In genomic region chr10:109902992-109903947, GRCh38 we compare ENCODE assay signal across 8 cellular contexts. TPM values are rescaled to one million over a fixed set of nuclear protein-coding genes. Genes with fewer than 3 reads are reported as not detected.
DNase-seq lines count a peak whose midpoint lies in the region; ATAC-seq, FAIRE-seq and TF ChIP-seq lines count a peak whose summit lies in the region.

No MANE protein-coding gene starts in this region.

- DNase-seq in DMS 273 (lab: John Stamatoyannopoulos, UW; ENCODE audit: unreplicated experiment) (peak; percentile 93), H54 (ENCODE audit: insufficient read length, low spot score) (peak; percentile 48), RKO (ENCODE audit: low spot score) (peak; percentile 29), left ventricle myocardium inferior (no peak), NCI-H2081 (lab: John Stamatoyannopoulos, UW) (no peak), NCI-H146 treated with DMSO at 0.1 percent for 48 hours (lab: John Stamatoyannopoulos, UW; ENCODE audit: unreplicated experiment) (no peak), left lobe of liver (ENCODE audit: low spot score) (no peak)
- DNase-seq in effector CD4-positive, alpha-beta T cell: no peak

- H3K4me1 ChIP-seq in left ventricle myocardium inferior: peaks cover 81% of the 10 kb centered on the region

- H3K36me3 ChIP-seq in left ventricle myocardium inferior: peaks cover 28% of the 10 kb centered on the region

- FAIRE-seq in H54 (lab: Jason Lieb, UNC): no peak

- peak overlapping the region; percentile 85 for H3K27ac ChIP-seq in left ventricle myocardium inferior (replicated peaks)

- no peak for TF ChIP-seq CTCF in left ventricle myocardium inferior (IDR thresholded peaks at IDR 0.05; ENCODE audit: borderline replicate concordance)

- no peaks in the 10 kb centered on the region for H3K9me3 ChIP-seq in left ventricle myocardium inferior (replicated peaks)

- H3K4me3 ChIP-seq in left ventricle myocardium inferior: peak overlapping the region; percentile 36

- TF ChIP-seq POLR2A in H54 (IDR thresholded peaks at IDR 0.05; ENCODE audit: low read depth, low read length): no peak

- no peak for ATAC-seq in left lobe of liver

- H3K27me3 ChIP-seq in left ventricle myocardium inferior (ENCODE audit: low read depth): no peaks in the 10 kb centered on the region

- intact Hi-C loops in left ventricle myocardium inferior (cut with micrococcal nuclease): no loop called here

RNA-seq across cellular contexts. Expression of gene XPNPEP1, which starts 20.0 kb away (rescaled TPM):
- total RNA-seq in left ventricle myocardium inferior: 35.7 TPM
- 18.7 TPM for total RNA-seq in left lobe of liver

Comparison
In these comparisons a context has a peak if more than half of its experiments do, and no peak if none do; other contexts are left out.
1. DNase-seq: peak in DMS 273 (single experiment), H54 (single experiment) and RKO (single experiment); none in left ventricle myocardium inferior (single experiment), NCI-H2081 (0 of 2), effector CD4-positive, alpha-beta T cell (single experiment), NCI-H146 treated with DMSO at 0.1 percent for 48 hours (single experiment) and left lobe of liver (single experiment).